ENCODE assay signal across 9 cellular contexts in the genomic region with DNA sequence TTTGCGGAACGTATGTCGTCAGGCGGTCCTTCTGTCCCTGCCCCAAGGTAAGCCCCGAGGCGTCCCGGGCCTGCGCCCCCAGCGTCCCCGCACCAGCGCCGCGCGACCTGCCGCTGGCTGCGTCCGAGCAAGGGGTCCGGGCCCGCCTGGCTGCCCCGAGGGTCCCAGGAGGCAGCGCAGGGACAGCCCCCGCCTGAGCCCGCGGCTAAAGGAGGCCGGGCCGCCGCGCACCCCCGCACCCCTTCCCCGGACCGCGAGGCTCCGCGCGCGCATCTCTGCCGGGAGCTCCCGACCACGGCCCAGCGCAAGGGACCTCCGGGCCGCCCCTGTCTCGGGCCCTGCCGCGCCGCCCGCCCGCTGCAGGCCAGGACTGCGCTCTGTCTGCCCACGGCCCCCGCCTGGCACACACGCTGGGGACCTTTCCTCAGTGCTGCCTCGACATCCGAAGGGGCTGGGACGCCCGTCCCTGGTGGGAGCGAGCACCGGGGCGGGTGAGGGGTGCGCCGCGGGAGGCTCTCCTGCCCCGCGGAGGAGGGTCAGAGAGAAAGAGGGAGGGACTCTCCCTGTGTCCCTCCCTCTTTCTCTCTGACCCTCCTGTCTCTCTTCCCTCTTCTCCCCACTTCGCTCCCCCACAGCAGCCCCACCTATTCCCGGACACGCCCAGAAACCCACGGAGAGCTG. TPM values are rescaled to one million over a fixed set of nuclear protein-coding genes. Genes with fewer than 3 reads are reported as not detected.
DNase-seq lines count a peak whose midpoint lies in the region; ATAC-seq and TF ChIP-seq lines count a peak whose summit lies in the region.
"Had no signal": no experiment of that assay in that cellular context is flagged by ENCODE, and none has a peak within 500 bp of the region (broad histone marks: within the 10 kb centered on the region; RNA-seq: fewer than 3 reads in every experiment).

No MANE protein-coding gene starts in this region.

- peak overlapping the region; percentile 49 to 83 (median 78) for H3K4me3 Mint-ChIP-seq in brain
- peak overlapping the region; percentile 70 for H3K4me3 Mint-ChIP-seq in stimulated activated memory B cell treated with anti-CD40 and anti-IgM and Interleukin-4, amounts not matched to agents 10 μg/mL and 1 μg/mL and 100 μg/mL, for 72 hours

- TF ChIP-seq CTCF in HFF-Myc (IDR thresholded peaks at IDR 0.05; ENCODE audit: low read depth, low read length, missing control alignments), result no peak
- TF ChIP-seq CTCF in brain (conservative IDR thresholded peaks at IDR 0.05), result no peak

- peaks cover 9% of the 10 kb centered on the region for H3K4me1 Mint-ChIP-seq in brain
- peaks cover 7% of the 10 kb centered on the region for H3K4me1 Mint-ChIP-seq in stimulated activated memory B cell treated with anti-CD40 and anti-IgM and Interleukin-4, amounts not matched to agents 10 μg/mL and 1 μg/mL and 100 μg/mL, for 72 hours

- peak overlapping the region; percentile 33 for H3K4me3 ChIP-seq in HFF-Myc (replicated peaks; ENCODE audit: low read depth, low read length)

- H3K9me3 Mint-ChIP-seq in brain, result peaks cover 0 to 8% (median 4%) of the 10 kb centered on the region in 5 experiments
- no peaks in the 10 kb centered on the region for H3K9me3 Mint-ChIP-seq in stimulated activated memory B cell treated with anti-CD40 and anti-IgM and Interleukin-4, amounts not matched to agents 10 μg/mL and 1 μg/mL and 100 μg/mL, for 72 hours

- peaks cover 30% of the 10 kb centered on the region for H3K36me3 Mint-ChIP-seq in brain
- peaks cover 35% of the 10 kb centered on the region for H3K36me3 Mint-ChIP-seq in stimulated activated memory B cell treated with anti-CD40 and anti-IgM and Interleukin-4, amounts not matched to agents 10 μg/mL and 1 μg/mL and 100 μg/mL, for 72 hours

- peak overlapping the region in 1 of 5 experiments; percentile 68 for H3K27ac Mint-ChIP-seq in brain
- no peak overlapping the region for H3K27ac Mint-ChIP-seq in stimulated activated memory B cell treated with anti-CD40 and anti-IgM and Interleukin-4, amounts not matched to agents 10 μg/mL and 1 μg/mL and 100 μg/mL, for 72 hours

- ATAC-seq in stimulated activated memory B cell treated with anti-CD40 and anti-IgM and Interleukin-4, amounts not matched to agents 10 μg/mL and 1 μg/mL and 100 μg/mL, for 72 hours, result peak; percentile 27
- ATAC-seq in HG03521 (IDR thresholded peaks at IDR 0.05; ENCODE audit: unreplicated experiment) (no peak), GM18498 (IDR thresholded peaks at IDR 0.05; ENCODE audit: unreplicated experiment) (no peak)

- DNase-seq in HFF-Myc (ENCODE audit: extremely low read depth, low read depth) (no peak), iPS-NIHi11 (ENCODE audit: low spot score) (peak; percentile 68), mesenteric fat pad (ENCODE audit: low spot score) (no peak), T1000 (lab: John Stamatoyannopoulos, UW) (no peak)

- peaks cover 25% of the 10 kb centered on the region for H3K27me3 Mint-ChIP-seq in brain
- peaks cover 18% of the 10 kb centered on the region for H3K27me3 Mint-ChIP-seq in stimulated activated memory B cell treated with anti-CD40 and anti-IgM and Interleukin-4, amounts not matched to agents 10 μg/mL and 1 μg/mL and 100 μg/mL, for 72 hours

RNA-seq across cellular contexts. Expression of gene SHH, which starts 25.0 kb away (rescaled TPM):
- 0.15 TPM for polyA plus RNA-seq in brain (ENCODE audit: insufficient read depth, low read depth, low replicate concordance)
- total RNA-seq in mesenteric fat pad, result not detected
- total RNA-seq: M059J had no signal
